ENCODE assay signal across 10 cellular contexts in genomic region chr20:60050193-60050960, GRCh38.
DNase-seq lines count a peak whose midpoint lies in the region; ATAC-seq, FAIRE-seq and TF ChIP-seq lines count a peak whose summit lies in the region.
"Had no signal": no experiment of that assay in that cellular context is flagged by ENCODE, and none has a peak within 500 bp of the region (broad histone marks: within the 10 kb centered on the region; RNA-seq: fewer than 3 reads in every experiment).

No MANE protein-coding gene starts in this region.

- no peak overlapping the region for H4K5ac ChIP-seq in mesendoderm (ENCODE audit: low read length)

- H3K9me3 ChIP-seq in Loucy (ENCODE audit: insufficient read depth, low read depth, low read length), result no peaks in the 10 kb centered on the region
- no peaks in the 10 kb centered on the region for H3K9me3 ChIP-seq in GM12878 (replicated peaks; ENCODE audit: control insufficient read depth, insufficient read depth, low read length)

- H3K18ac ChIP-seq in mesendoderm (ENCODE audit: low read length), result no peak overlapping the region

- WGBS in GM12878 (ENCODE audit: insufficient coverage, insufficient replicate concordance, low lambda C conversion rate, missing lambda C conversion rate), result 54% methylated on average over 13 of the region's 13 CpGs
- no CpG with 5 or more reads among the region's 13 CpGs for WGBS in mesendoderm (ENCODE audit: extremely low coverage, insufficient coverage, low lambda C conversion rate)

- no peak overlapping the region for H3K27ac Mint-ChIP-seq in natural killer cell treated with Interleukin-12 subunit alpha and Interleukin-12 subunit beta and Interleukin-15 and Interleukin-18, amount 100 ng/mL, for 72 hours

- TF ChIP-seq EP300 in GM12878 (IDR thresholded peaks at IDR 0.05; ENCODE audit: borderline replicate concordance in 1 of 2, control insufficient read depth in 1 of 2, low read depth in 2 of 2, low read length in 2 of 2), result no peak

- RAD21 ChIA-PET in GM12878 (lab: Charles Lee; ENCODE audit: unreplicated experiment), result interaction anchor here (1.1 to 1.2 kb wide), 2 partner anchors 57 to 59 kb away, joined by 3 read pairs; no protein-coding TSS in a partner anchor

- H3K27me3 ChIP-seq in GM06990 (replicated peaks; ENCODE audit: control insufficient read depth, insufficient read depth, low read length) (no peaks in the 10 kb centered on the region), Loucy (ENCODE audit: insufficient read depth, low read length, poor library complexity, severe bottlenecking) (no peaks in the 10 kb centered on the region), GM12878 (replicated peaks in 1 of 2; ENCODE audit: control insufficient read depth in 2 of 2, insufficient read depth in 2 of 2, low read length in 1 of 2) (no peaks in the 10 kb centered on the region), mesendoderm (ENCODE audit: insufficient read depth, low read length, poor library complexity) (no peaks in the 10 kb centered on the region)

- H3K4ac ChIP-seq in mesendoderm (ENCODE audit: low read depth, low read length), result no peak overlapping the region

- SMC1A ChIA-PET in GM12878 (lab: Charles Lee; ENCODE audit: uncharacterized antibody, unreplicated experiment), result interaction anchor here (1.1 to 1.2 kb wide), 4 partner anchors 58 to 115 kb away, joined by 3 to 5 read pairs (median 4); no protein-coding TSS in a partner anchor

- ATAC-seq in GM12878 (no peak), HG03196 (IDR thresholded peaks at IDR 0.05; ENCODE audit: unreplicated experiment) (no peak), GM18867 (IDR thresholded peaks at IDR 0.05; ENCODE audit: unreplicated experiment) (no peak)
- ATAC-seq in natural killer cell treated with Interleukin-12 subunit alpha and Interleukin-12 subunit beta and Interleukin-15 and Interleukin-18, amount 100 ng/mL, for 72 hours, result no peak

- H4K8ac ChIP-seq in mesendoderm (ENCODE audit: low read depth, low read length), result no peak overlapping the region

- in situ Hi-C loops in GM12878 (cut with MboI), result no loop called here

- no peak for DNase-seq in GM06990 (ENCODE audit: extremely low read depth, insufficient read length)
- no peak for DNase-seq in GM12878 (ENCODE audit: low read depth, low spot score)
- DNase-seq in mesendoderm, result peak; percentile 80
- DNase-seq in HCEC 1CT, result no peak
- DNase-seq in natural killer cell treated with Interleukin-12 subunit alpha and Interleukin-12 subunit beta and Interleukin-15 and Interleukin-18, amount 100 ng/mL, for 72 hours (ENCODE audit: low spot score), result no peak
- DNase-seq: SW 1271 had no signal

- H3K27ac ChIP-seq in GM12878 (ENCODE audit: control insufficient read depth, insufficient read depth) (no peak overlapping the region), mesendoderm (ENCODE audit: low read depth, low read length) (no peak overlapping the region)

- H4K20me1 ChIP-seq in Loucy (ENCODE audit: insufficient read depth, low read length, poor library complexity, severe bottlenecking), result no peaks in the 10 kb centered on the region
- H4K20me1 ChIP-seq in GM12878 (ENCODE audit: control insufficient read depth, insufficient read depth), result no peaks in the 10 kb centered on the region

- no peak overlapping the region for H3K23ac ChIP-seq in mesendoderm (ENCODE audit: low read length)

- H3K9ac ChIP-seq in Loucy (ENCODE audit: low read depth, low read length, poor library complexity, severe bottlenecking) (no peak overlapping the region), GM12878 (ENCODE audit: control insufficient read depth, insufficient read depth, low read length) (no peak overlapping the region), mesendoderm (ENCODE audit: low read length) (no peak overlapping the region)

- no TSS peak for BruUV-seq in GM12878 (replicated peaks; lab: Mats Ljungman, UMichigan)

- H3K79me1 ChIP-seq in mesendoderm (ENCODE audit: low read length), result no peaks in the 10 kb centered on the region

- peaks cover 11% of the 10 kb centered on the region for H3K4me1 ChIP-seq in Loucy (ENCODE audit: insufficient read depth, low read length, poor library complexity, severe bottlenecking)
- no peaks in the 10 kb centered on the region for H3K4me1 ChIP-seq in GM12878 (ENCODE audit: control insufficient read depth, insufficient read depth, low read length)
- no peaks in the 10 kb centered on the region for H3K4me1 ChIP-seq in mesendoderm (ENCODE audit: control insufficient read depth, low read depth, low read length)

- H2AFZ ChIP-seq in Loucy (ENCODE audit: low read length) (no peak overlapping the region), GM12878 (ENCODE audit: control insufficient read depth, low read depth, low read length) (no peak overlapping the region)

- H2BK15ac ChIP-seq in mesendoderm (replicated peaks; ENCODE audit: low read depth), result no peak overlapping the region

- H3F3A ChIP-seq in Loucy (ENCODE audit: low read depth), result no peaks in the 10 kb centered on the region

- H3K27me3 Mint-ChIP-seq in natural killer cell treated with Interleukin-12 subunit alpha and Interleukin-12 subunit beta and Interleukin-15 and Interleukin-18, amount 100 ng/mL, for 72 hours, result peaks cover 0 to 3% of the 10 kb centered on the region in 2 donors

- intact Hi-C loops in GM12878 (cut with micrococcal nuclease; ENCODE audit: unreplicated experiment), result loop anchor here (10.0 kb wide), 1 partner anchor 106 kb away; the partner anchor contains the start of genes FAM217B and PPP1R3D

- H3K4me1 Mint-ChIP-seq in natural killer cell treated with Interleukin-12 subunit alpha and Interleukin-12 subunit beta and Interleukin-15 and Interleukin-18, amount 100 ng/mL, for 72 hours (ENCODE audit: low read depth in 2 of 2), result peaks cover 24 to 26% of the 10 kb centered on the region in 2 donors

- H3K56ac ChIP-seq in mesendoderm (ENCODE audit: low read length), result no peak overlapping the region

- no peaks in the 10 kb centered on the region for H3K9me3 Mint-ChIP-seq in natural killer cell treated with Interleukin-12 subunit alpha and Interleukin-12 subunit beta and Interleukin-15 and Interleukin-18, amount 100 ng/mL, for 72 hours

- no peak for TF ChIP-seq POLR2A in GM12878 (IDR thresholded peaks at IDR 0.05; ENCODE audit: low read depth, low read length)

- H3K9me2 ChIP-seq in Loucy (replicated peaks; ENCODE audit: low read depth, low read length), result no peaks in the 10 kb centered on the region

- CTCF ChIA-PET in GM12878 (lab: Yijun Ruan, JAX), result interaction anchor here (0.7 to 2.0 kb wide), 3 partner anchors 58 to 267 kb away, joined by 3 to 7 read pairs (median 3); partner anchors contain the start of gene SYCP2

- no peak overlapping the region for H2BK120ac ChIP-seq in mesendoderm (ENCODE audit: low read depth, low read length)

- no peak overlapping the region for H3K4me3 Mint-ChIP-seq in natural killer cell treated with Interleukin-12 subunit alpha and Interleukin-12 subunit beta and Interleukin-15 and Interleukin-18, amount 100 ng/mL, for 72 hours

- H2BK5ac ChIP-seq in mesendoderm (ENCODE audit: low read length), result no peak overlapping the region

- no peak for FAIRE-seq in GM12878 (lab: Jason Lieb, UNC)
- FAIRE-seq: endometrium had no signal

- no peak overlapping the region for H3K4me3 ChIP-seq in GM06990 (replicated peaks; ENCODE audit: low read depth, low read length)
- H3K4me3 ChIP-seq in Loucy (ENCODE audit: low read length, poor library complexity, severe bottlenecking), result no peak overlapping the region
- no peak overlapping the region for H3K4me3 ChIP-seq in GM12878
- H3K4me3 ChIP-seq in mesendoderm (ENCODE audit: low read length), result no peak overlapping the region

- TF ChIP-seq RAD21 in GM12878 (IDR thresholded peaks at IDR 0.05; ENCODE audit: insufficient read depth, low read depth, low read length), result no peak

- H3K36me3 ChIP-seq in GM06990 (ENCODE audit: control insufficient read depth, insufficient read depth, low read length) (no peaks in the 10 kb centered on the region), Loucy (ENCODE audit: insufficient read depth, low read length) (no peaks in the 10 kb centered on the region), GM12878 (ENCODE audit: control insufficient read depth in 2 of 2, insufficient read depth in 2 of 2, low read length in 1 of 2) (no peaks in the 10 kb centered on the region), mesendoderm (ENCODE audit: control insufficient read depth, insufficient read depth, low read length) (no peaks in the 10 kb centered on the region)

- H3K79me2 ChIP-seq in Loucy (ENCODE audit: insufficient read depth, low read length) (peaks cover under 1% of the 10 kb centered on the region; the same call in 1 of the 2 replicates), GM12878 (ENCODE audit: control insufficient read depth, insufficient read depth, low read length) (no peaks in the 10 kb centered on the region), mesendoderm (ENCODE audit: control insufficient read depth, insufficient read depth, low read length) (no peaks in the 10 kb centered on the region)

- TF ChIP-seq CTCF in GM06990 (IDR thresholded peaks at IDR 0.05; ENCODE audit: insufficient read depth, low read length, poor library complexity, severe bottlenecking) (peak; percentile 13), Loucy (conservative IDR thresholded peaks at IDR 0.05; ENCODE audit: low read length) (peak; percentile 61), GM12878 (IDR thresholded peaks at IDR 0.05 in 2 of 3, conservative IDR thresholded peaks at IDR 0.05 in 1 of 3; ENCODE audit: control insufficient read depth in 2 of 3, extremely low read depth in 1 of 3, insufficient read depth in 1 of 3, low read depth in 3 of 3, low read length in 3 of 3) (peak in 2 of 3 experiments; percentile 9 to 21; a peak in 2 of 6 replicates)

- H3K36me3 Mint-ChIP-seq in natural killer cell treated with Interleukin-12 subunit alpha and Interleukin-12 subunit beta and Interleukin-15 and Interleukin-18, amount 100 ng/mL, for 72 hours, result no peaks in the 10 kb centered on the region

- POLR2A ChIA-PET in GM12878 (lab: Charles Lee), result no interaction called here

- H3K4me2 ChIP-seq in Loucy (ENCODE audit: low read depth, low read length, poor library complexity, severe bottlenecking) (no peak overlapping the region), GM12878 (ENCODE audit: control insufficient read depth, insufficient read depth) (no peak overlapping the region), mesendoderm (ENCODE audit: low read length) (no peak overlapping the region)

- no peak overlapping the region for H2AK5ac ChIP-seq in mesendoderm (ENCODE audit: low read length)

TF ChIP-seq in GM12878, 131 proteins besides CTCF, POLR2A, EP300 and RAD21:
- TF ChIP-seq, protein P1, sequence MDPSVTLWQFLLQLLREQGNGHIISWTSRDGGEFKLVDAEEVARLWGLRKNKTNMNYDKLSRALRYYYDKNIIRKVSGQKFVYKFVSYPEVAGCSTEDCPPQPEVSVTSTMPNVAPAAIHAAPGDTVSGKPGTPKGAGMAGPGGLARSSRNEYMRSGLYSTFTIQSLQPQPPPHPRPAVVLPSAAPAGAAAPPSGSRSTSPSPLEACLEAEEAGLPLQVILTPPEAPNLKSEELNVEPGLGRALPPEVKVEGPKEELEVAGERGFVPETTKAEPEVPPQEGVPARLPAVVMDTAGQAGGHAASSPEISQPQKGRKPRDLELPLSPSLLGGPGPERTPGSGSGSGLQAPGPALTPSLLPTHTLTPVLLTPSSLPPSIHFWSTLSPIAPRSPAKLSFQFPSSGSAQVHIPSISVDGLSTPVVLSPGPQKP (IDR thresholded peaks at IDR 0.05; ENCODE audit: low read depth, low read length), result no peak
- TF ChIP-seq SMC3 (IDR thresholded peaks at IDR 0.05; ENCODE audit: borderline replicate concordance, low read length), result 0 out of 2 replicates have a peak, but pooled peaks have one; percentile 13
